In genomic region chr12:96193725-96194571, GRCh38 we compare ENCODE assay signal across 1 cellular context.
TF ChIP-seq lines count a peak whose summit lies in the region.

Gene ELK3, plus strand, starts transcription at chr12:96194375.

TF ChIP-seq in HepG2, 621 proteins besides CTCF, POLR2A, EP300 and RAD21 (continued from another document and continues in another):
- TF ChIP-seq PREB (CRISPR knock-in tag; IDR thresholded peaks at IDR 0.05), result no peak
- TF ChIP-seq CREM (IDR thresholded peaks at IDR 0.05), result no peak
- TF ChIP-seq CREM (CRISPR knock-in tag; IDR thresholded peaks at IDR 0.05), result no peak
- TF ChIP-seq ZNF678 (CRISPR knock-in tag; IDR thresholded peaks at IDR 0.05), result no peak
- TF ChIP-seq ADNP (CRISPR knock-in tag; IDR thresholded peaks at IDR 0.05), result peak; percentile 74; the same call in 1 of the 2 replicates
- TF ChIP-seq BCL6 (CRISPR knock-in tag; IDR thresholded peaks at IDR 0.05), result no peak
- TF ChIP-seq HIC2 (CRISPR knock-in tag; IDR thresholded peaks at IDR 0.05; ENCODE audit: low read depth), result no peak
- TF ChIP-seq NFKB2 (CRISPR knock-in tag; IDR thresholded peaks at IDR 0.05; ENCODE audit: borderline replicate concordance), result no peak
- TF ChIP-seq MLLT10 (CRISPR knock-in tag; IDR thresholded peaks at IDR 0.05), result no peak
- 0 out of 2 replicates have a peak, but pooled peaks have one; percentile 21 for TF ChIP-seq ZNF274 (CRISPR knock-in tag; IDR thresholded peaks at IDR 0.05)
- no peak for TF ChIP-seq SKIL (CRISPR knock-in tag; IDR thresholded peaks at IDR 0.05; ENCODE audit: borderline replicate concordance)
- TF ChIP-seq ZNF660 (CRISPR knock-in tag; IDR thresholded peaks at IDR 0.05; ENCODE audit: borderline replicate concordance, low read depth), result no peak
- TF ChIP-seq AKAP8 (CRISPR knock-in tag; IDR thresholded peaks at IDR 0.05), result no peak
- no peak for TF ChIP-seq ZNF580 (CRISPR knock-in tag; IDR thresholded peaks at IDR 0.05; ENCODE audit: borderline replicate concordance, low read depth)
- no peak for TF ChIP-seq LRRFIP1 (CRISPR knock-in tag; conservative IDR thresholded peaks at IDR 0.05)
- TF ChIP-seq MXI1 (IDR thresholded peaks at IDR 0.05; ENCODE audit: borderline replicate concordance, low read depth, low read length), result no peak
- TF ChIP-seq HMGA1 (CRISPR knock-in tag; conservative IDR thresholded peaks at IDR 0.05), result no peak
- no peak for TF ChIP-seq U2AF1 (optimal IDR thresholded peaks at IDR 0.05; ENCODE audit: low read depth, low read length)
- TF ChIP-seq ZNF879 (CRISPR knock-in tag; IDR thresholded peaks at IDR 0.05), result no peak
- TF ChIP-seq FOXP1 (IDR thresholded peaks at IDR 0.05), result no peak
- TF ChIP-seq FOXP1 (CRISPR knock-in tag; IDR thresholded peaks at IDR 0.05), result no peak
- TF ChIP-seq GZF1 (CRISPR knock-in tag; IDR thresholded peaks at IDR 0.05), result no peak
- TF ChIP-seq AFF4 (CRISPR knock-in tag; IDR thresholded peaks at IDR 0.05), result no peak
- no peak for TF ChIP-seq KLF12 (CRISPR knock-in tag; IDR thresholded peaks at IDR 0.05; ENCODE audit: borderline replicate concordance)
- no peak for TF ChIP-seq SNRNP70 (IDR thresholded peaks at IDR 0.05; ENCODE audit: low read depth, low read length)
- no peak for TF ChIP-seq ASH2L (IDR thresholded peaks at IDR 0.05; ENCODE audit: insufficient read length, low read depth, low read length)
- peak; percentile 53 for TF ChIP-seq PHF21A (CRISPR knock-in tag; IDR thresholded peaks at IDR 0.05)
- TF ChIP-seq ATF2 (CRISPR knock-in tag; IDR thresholded peaks at IDR 0.05), result no peak
- no peak for TF ChIP-seq ZNF335 (CRISPR knock-in tag; IDR thresholded peaks at IDR 0.05)
- TF ChIP-seq ZBTB7A (CRISPR knock-in tag; IDR thresholded peaks at IDR 0.05), result no peak
- TF ChIP-seq KDM5B (CRISPR knock-in tag; IDR thresholded peaks at IDR 0.05; ENCODE audit: borderline replicate concordance), result 0 out of 2 replicates have a peak, but pooled peaks have one; percentile 38
- peak; percentile 54; the same call in 1 of the 2 replicates for TF ChIP-seq PHF8 (CRISPR knock-in tag; IDR thresholded peaks at IDR 0.05)
- TF ChIP-seq SCMH1 (CRISPR knock-in tag; IDR thresholded peaks at IDR 0.05; ENCODE audit: borderline replicate concordance), result no peak
- TF ChIP-seq ZNF180 (CRISPR knock-in tag; IDR thresholded peaks at IDR 0.05; ENCODE audit: borderline replicate concordance, low read depth), result no peak
- no peak for TF ChIP-seq ZNF564 (CRISPR knock-in tag; IDR thresholded peaks at IDR 0.05)
- TF ChIP-seq ZBTB20 (CRISPR knock-in tag; IDR thresholded peaks at IDR 0.05; ENCODE audit: borderline replicate concordance, low read depth), result no peak
- 0 out of 2 replicates have a peak, but pooled peaks have one; percentile 6 for TF ChIP-seq RXRA (CRISPR knock-in tag; IDR thresholded peaks at IDR 0.05)
- no peak for TF ChIP-seq SOX13 (IDR thresholded peaks at IDR 0.05)
- no peak for TF ChIP-seq SOX13 (CRISPR knock-in tag; conservative IDR thresholded peaks at IDR 0.05 in 1 of 2, IDR thresholded peaks at IDR 0.05 in 1 of 2)
- TF ChIP-seq PITX1 (CRISPR knock-in tag; IDR thresholded peaks at IDR 0.05), result no peak
- no peak for TF ChIP-seq ZNF292 (CRISPR knock-in tag; IDR thresholded peaks at IDR 0.05; ENCODE audit: borderline replicate concordance, low read depth)
- no peak for TF ChIP-seq TCF7L2 (IDR thresholded peaks at IDR 0.05; ENCODE audit: low read depth, low read length)
- TF ChIP-seq ZNF687 (CRISPR knock-in tag; IDR thresholded peaks at IDR 0.05), result peak; percentile 43; the same call in 1 of the 2 replicates
- peak; percentile 18 for TF ChIP-seq HNRNPK (IDR thresholded peaks at IDR 0.05; ENCODE audit: low read depth, low read length, poor library complexity, severe bottlenecking)
- TF ChIP-seq ZNF775 (CRISPR knock-in tag; IDR thresholded peaks at IDR 0.05; ENCODE audit: borderline replicate concordance), result no peak
- 0 out of 2 replicates have a peak, but pooled peaks have one; percentile 28 for TF ChIP-seq ZBTB2 (CRISPR knock-in tag; IDR thresholded peaks at IDR 0.05; ENCODE audit: low read depth)
- TF ChIP-seq ZFP62 (CRISPR knock-in tag; IDR thresholded peaks at IDR 0.05), result no peak
- TF ChIP-seq ZNF501 (CRISPR knock-in tag; IDR thresholded peaks at IDR 0.05), result no peak
